ENCODE assay signal across 1 cellular context in the genomic region with DNA sequence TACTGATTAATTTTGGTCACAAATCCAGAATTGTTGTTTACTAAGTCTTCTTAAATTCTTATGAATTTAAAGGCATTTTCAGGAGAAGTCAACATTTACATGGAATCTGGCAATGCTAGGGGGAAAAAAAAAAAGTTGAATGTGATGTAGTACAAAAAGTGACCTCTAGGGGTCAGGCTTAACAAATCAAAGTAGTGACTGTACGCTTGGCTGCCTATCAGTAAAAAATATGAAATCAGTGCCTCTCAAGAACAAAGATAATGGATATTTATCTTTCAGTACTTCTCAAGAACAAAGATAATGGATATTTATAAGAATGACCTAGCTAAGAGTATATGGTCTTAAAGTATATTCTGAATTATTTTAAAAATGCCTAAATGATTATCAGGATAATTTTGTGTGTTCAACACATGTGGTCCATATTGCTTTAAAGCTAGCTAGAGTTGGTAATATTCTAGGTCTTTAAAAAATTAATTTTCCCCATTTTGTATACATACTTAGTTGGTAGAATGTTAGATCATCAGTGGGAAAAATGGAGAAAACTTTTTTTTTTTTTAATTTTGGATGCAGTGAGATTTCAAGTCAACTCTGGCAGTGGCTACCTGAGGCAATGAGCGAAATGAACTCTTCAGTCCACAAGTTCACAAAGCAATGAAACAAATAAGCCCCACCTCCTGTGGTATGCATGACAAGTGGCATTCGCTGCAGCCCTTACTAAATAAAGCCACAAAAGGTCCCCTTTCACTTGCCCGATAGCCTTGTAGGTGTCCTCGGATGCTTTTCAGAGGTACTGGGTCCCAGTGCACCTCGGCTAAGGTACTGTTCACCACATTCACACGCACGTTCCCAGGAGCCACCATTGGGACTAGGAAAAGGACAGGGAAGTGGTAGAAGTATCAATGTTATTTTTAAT.
A peak's percentile ranks its signal among the peaks of the same experiment; 100 is the strongest.
TF ChIP-seq lines count a peak whose summit lies in the region.

No MANE protein-coding gene starts in this region.

TF ChIP-seq in HepG2, 621 proteins besides CTCF, POLR2A, EP300 and RAD21 (continued from another document):
- peak; percentile 86 for TF ChIP-seq STAG1 (CRISPR knock-in tag; IDR thresholded peaks at IDR 0.05)
- TF ChIP-seq, protein P1, sequence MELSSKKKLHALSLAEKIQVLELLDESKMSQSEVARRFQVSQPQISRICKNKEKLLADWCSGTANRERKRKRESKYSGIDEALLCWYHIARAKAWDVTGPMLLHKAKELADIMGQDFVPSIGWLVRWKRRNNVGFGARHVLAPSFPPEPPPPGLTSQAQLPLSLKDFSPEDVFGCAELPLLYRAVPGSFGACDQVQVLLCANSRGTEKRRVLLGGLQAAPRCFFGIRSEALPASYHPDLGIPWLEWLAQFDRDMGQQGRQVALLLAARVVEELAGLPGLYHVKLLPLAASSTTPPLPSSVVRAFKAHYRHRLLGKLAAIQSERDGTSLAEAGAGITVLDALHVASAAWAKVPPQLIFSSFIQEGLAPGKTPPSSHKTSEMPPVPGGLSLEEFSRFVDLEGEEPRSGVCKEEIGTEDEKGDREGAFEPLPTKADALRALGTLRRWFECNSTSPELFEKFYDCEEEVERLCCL (CRISPR knock-in tag; IDR thresholded peaks at IDR 0.05; ENCODE audit: borderline replicate concordance) = no peak
- no peak for TF ChIP-seq ZIK1 (CRISPR knock-in tag; IDR thresholded peaks at IDR 0.05; ENCODE audit: borderline replicate concordance, low read depth)
- TF ChIP-seq RARG (CRISPR knock-in tag; IDR thresholded peaks at IDR 0.05; ENCODE audit: low read depth) = no peak
- peak; percentile 6; the same call in 1 of the 2 replicates for TF ChIP-seq FOXA3 (CRISPR knock-in tag; IDR thresholded peaks at IDR 0.05)
- no peak for TF ChIP-seq MIER2 (CRISPR knock-in tag; IDR thresholded peaks at IDR 0.05)
